8 cellular contexts compared by ENCODE assay signal in the genomic region with DNA sequence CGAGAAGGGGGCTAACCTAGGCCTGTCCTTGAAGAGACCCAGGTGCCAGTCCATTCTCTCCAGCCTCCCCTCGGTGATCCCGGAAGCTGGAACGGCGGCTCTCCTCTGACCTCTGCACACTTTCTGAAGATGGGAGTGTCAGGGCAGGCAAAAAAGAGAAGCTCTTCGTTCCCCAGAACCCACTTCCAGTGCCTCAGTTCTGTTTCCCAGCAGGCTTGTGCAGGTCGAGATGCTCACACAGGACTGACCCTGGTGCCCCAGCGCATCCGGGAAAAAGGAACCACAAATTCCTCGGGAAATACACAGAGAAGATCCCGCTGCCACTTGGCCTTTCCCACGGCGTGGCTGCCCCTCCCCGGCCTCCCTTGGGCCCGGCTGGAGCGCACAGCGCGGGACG. TPM values are rescaled to one million over a fixed set of nuclear protein-coding genes. Genes with fewer than 3 reads are reported as not detected.
DNase-seq lines count a peak whose midpoint lies in the region; ATAC-seq, FAIRE-seq and TF ChIP-seq lines count a peak whose summit lies in the region.

No MANE protein-coding gene starts in this region.

- H3K9me1 ChIP-seq in keratinocyte (ENCODE audit: control insufficient read depth, extremely low read depth, insufficient read depth, low read length): no peaks in the 10 kb centered on the region

- dilution Hi-C loops in keratinocyte (cut with MboI; ENCODE audit: extremely low pct_ligation_motif_present, low sequenced_read_pairs): no loop called here

- TF ChIP-seq CTCF in keratinocyte (optimal IDR thresholded peaks at IDR 0.05 in 1 of 3, IDR thresholded peaks at IDR 0.05 in 1 of 3, conservative IDR thresholded peaks at IDR 0.05 in 1 of 3; ENCODE audit: extremely low read depth in 1 of 3, insufficient read depth in 2 of 3, low read length in 3 of 3): no peak

- H3K9me3 ChIP-seq in adipocyte (ENCODE audit: control insufficient read depth, low read length) (no peaks in the 10 kb centered on the region), keratinocyte (ENCODE audit: control insufficient read depth, low read depth, low read length) (no peaks in the 10 kb centered on the region), subcutaneous abdominal adipose tissue (ENCODE audit: control insufficient read depth in 5 of 5, low read length in 5 of 5) (no peaks in the 10 kb centered on the region)

- CTCF ChIA-PET in activated naive CD4-positive, alpha-beta T cell treated with anti-CD3 and anti-CD28 coated beads, Interleukin-2, amount 10 ng/mL, durations not matched to agents 7 days and 5 days (lab: Charles Lee): interaction anchor here (1.1 to 1.5 kb wide), 4 partner anchors 8 to 21 kb away, joined by 4 read pairs; partner anchors contain the start of gene IMP4

- no peaks in the 10 kb centered on the region for H3K36me3 ChIP-seq in adipocyte (ENCODE audit: control insufficient read depth, insufficient read depth, low read length, severe bottlenecking)
- peaks cover 0 to 1% of the 10 kb centered on the region in 2 experiments for H3K36me3 ChIP-seq in keratinocyte (ENCODE audit: control insufficient read depth in 2 of 2, extremely low read depth in 1 of 2, insufficient read depth in 2 of 2, low read length in 2 of 2)
- H3K36me3 ChIP-seq in subcutaneous abdominal adipose tissue (ENCODE audit: control insufficient read depth in 5 of 5, insufficient read depth in 5 of 5, low read length in 5 of 5): peaks cover 0 to 6% (median 0%) of the 10 kb centered on the region in 5 donors

- H3K27ac ChIP-seq in keratinocyte (ENCODE audit: control insufficient read depth, insufficient read depth, low read length) (no peak overlapping the region), subcutaneous abdominal adipose tissue (ENCODE audit: low read depth, low read length) (peak overlapping the region; percentile 23)

- H3K9ac ChIP-seq in adipocyte (ENCODE audit: low read length) (peak overlapping the region; percentile 82), keratinocyte (ENCODE audit: control insufficient read depth, extremely low read depth, insufficient read depth, low read length) (peak overlapping the region; percentile 60), subcutaneous abdominal adipose tissue (ENCODE audit: low read length in 5 of 5) (peak overlapping the region; percentile 63 to 79 (median 70))

- H3K27me3 ChIP-seq in adipocyte (replicated peaks; ENCODE audit: control insufficient read depth, insufficient read depth, low read length) (no peaks in the 10 kb centered on the region), keratinocyte (ENCODE audit: control insufficient read depth, extremely low read depth, insufficient read depth, low read length) (no peaks in the 10 kb centered on the region), subcutaneous abdominal adipose tissue (ENCODE audit: control insufficient read depth in 5 of 5, insufficient read depth in 4 of 5, low read length in 5 of 5) (no peaks in the 10 kb centered on the region)

- no peaks in the 10 kb centered on the region for H4K20me1 ChIP-seq in keratinocyte (ENCODE audit: control insufficient read depth, extremely low read depth, insufficient read depth, low read length)

- peak overlapping the region; percentile 85 for H3K4me3 ChIP-seq in adipocyte (ENCODE audit: low read length)
- peak overlapping the region; percentile 63 to 71 (median 69) for H3K4me3 ChIP-seq in keratinocyte (ENCODE audit: control insufficient read depth in 2 of 3, extremely low read depth in 1 of 3, insufficient read depth in 2 of 3, low read depth in 1 of 3, low read length in 3 of 3)
- H3K4me3 ChIP-seq in subcutaneous abdominal adipose tissue (ENCODE audit: low read depth in 1 of 5, low read length in 5 of 5): peak overlapping the region; percentile 73 to 81 (median 74)

- H3K4me1 ChIP-seq in adipocyte (ENCODE audit: control insufficient read depth, insufficient read depth, low read length) (no peaks in the 10 kb centered on the region), keratinocyte (ENCODE audit: control insufficient read depth, extremely low read depth, insufficient read depth, low read length) (no peaks in the 10 kb centered on the region), subcutaneous abdominal adipose tissue (ENCODE audit: control insufficient read depth in 5 of 5, insufficient read depth in 5 of 5, low read length in 5 of 5) (peaks cover 6 to 48% (median 38%) of the 10 kb centered on the region in 5 donors)

- H3K9me3 Mint-ChIP-seq in activated naive CD4-positive, alpha-beta T cell treated with anti-CD3 and anti-CD28 coated beads, Interleukin-2, amount 10 ng/mL, durations not matched to agents 7 days and 5 days: peaks cover 1% of the 10 kb centered on the region

- H3K4me2 ChIP-seq in keratinocyte (ENCODE audit: control insufficient read depth, extremely low read depth, insufficient read depth, low read depth, low read length): peak overlapping the region; percentile 54

- H3K27me3 Mint-ChIP-seq in activated naive CD4-positive, alpha-beta T cell treated with anti-CD3 and anti-CD28 coated beads, Interleukin-2, amount 10 ng/mL, durations not matched to agents 7 days and 5 days: peaks cover 18% of the 10 kb centered on the region

- ATAC-seq in GM21526 (IDR thresholded peaks at IDR 0.05; ENCODE audit: low FRiP score, unreplicated experiment): no peak

- H2AFZ ChIP-seq in keratinocyte (ENCODE audit: control insufficient read depth, low read length): peak overlapping the region; percentile 68

- H3K27ac Mint-ChIP-seq in activated naive CD4-positive, alpha-beta T cell treated with anti-CD3 and anti-CD28 coated beads, Interleukin-2, amount 10 ng/mL, durations not matched to agents 7 days and 5 days: no peak overlapping the region

- no peak for DNase-seq in activated naive CD4-positive, alpha-beta T cell treated with anti-CD3 and anti-CD28 coated beads, Interleukin-2, amount 10 ng/mL, durations not matched to agents 7 days and 5 days
- DNase-seq in activated naive CD4-positive, alpha-beta T cell (lab: John Stamatoyannopoulos, UW): no peak
- DNase-seq in adipocyte (ENCODE audit: low read depth) (no peak), keratinocyte (ENCODE audit: low read depth, low spot score) (no peak), NCI-H2196 (lab: John Stamatoyannopoulos, UW; ENCODE audit: unreplicated experiment) (no peak)
- DNase-seq in effector CD4-positive, alpha-beta T cell: no peak

- no peak for FAIRE-seq in keratinocyte (lab: Jason Lieb, UNC)

- H3K36me3 Mint-ChIP-seq in activated naive CD4-positive, alpha-beta T cell treated with anti-CD3 and anti-CD28 coated beads, Interleukin-2, amount 10 ng/mL, durations not matched to agents 7 days and 5 days: no peaks in the 10 kb centered on the region

- H3K4me1 Mint-ChIP-seq in activated naive CD4-positive, alpha-beta T cell treated with anti-CD3 and anti-CD28 coated beads, Interleukin-2, amount 10 ng/mL, durations not matched to agents 7 days and 5 days: peaks cover 13% of the 10 kb centered on the region

- H3K79me2 ChIP-seq in keratinocyte (ENCODE audit: control insufficient read depth, insufficient read depth, low read length): no peaks in the 10 kb centered on the region

- peak overlapping the region; percentile 70 for H3K4me3 Mint-ChIP-seq in activated naive CD4-positive, alpha-beta T cell treated with anti-CD3 and anti-CD28 coated beads, Interleukin-2, amount 10 ng/mL, durations not matched to agents 7 days and 5 days

RNA-seq across cellular contexts. Expression of gene PTPN18, which starts 0.7 kb away (rescaled TPM):
- 8.7 to 13.5 TPM (median 9.6 TPM) in 3 replicates for polyA plus RNA-seq in keratinocyte
- polyA plus RNA-seq in keratinocyte (2011; ENCODE audit: low read depth): 4.5 TPM
- 6.4 and 7.1 TPM in 2 replicates for polyA plus RNA-seq in keratinocyte (2011; cell fraction: cytosol; rRNA removed)
- polyA plus RNA-seq in keratinocyte (2011; cell fraction: nucleus; rRNA removed): 22.7 and 29.3 TPM in 2 replicates
- polyA plus RNA-seq in keratinocyte (2012; ENCODE audit: low replicate concordance): 5.8 and 9.7 TPM in 2 replicates
- polyA minus RNA-seq in keratinocyte: 6.3 to 47.6 TPM (median 21.6 TPM) in 3 replicates
- 3.3 TPM for polyA minus RNA-seq in keratinocyte (2011; cell fraction: cytosol; rRNA and poly(A)+ RNA removed)
- 7.8 and 11.4 TPM in 2 replicates for polyA minus RNA-seq in keratinocyte (2011; cell fraction: nucleus; rRNA and poly(A)+ RNA removed)

RNA-seq across cellular contexts. Expression of gene IMP4, which starts 12.5 kb away (rescaled TPM):
- 75.8 to 127 TPM (median 111 TPM) in 3 replicates for polyA plus RNA-seq in keratinocyte
- polyA plus RNA-seq in keratinocyte (2011; ENCODE audit: low read depth): 54.9 TPM
- polyA plus RNA-seq in keratinocyte (2011; cell fraction: cytosol; rRNA removed): 82.3 and 145 TPM in 2 replicates
- polyA plus RNA-seq in keratinocyte (2011; cell fraction: nucleus; rRNA removed): 100 and 122 TPM in 2 replicates
- 92.9 and 149 TPM in 2 replicates for polyA plus RNA-seq in keratinocyte (2012; ENCODE audit: low replicate concordance)
- 71.5 to 192 TPM (median 83.7 TPM) in 3 replicates for polyA minus RNA-seq in keratinocyte
- 117 TPM for polyA minus RNA-seq in keratinocyte (2011; cell fraction: cytosol; rRNA and poly(A)+ RNA removed)
- polyA minus RNA-seq in keratinocyte (2011; cell fraction: nucleus; rRNA and poly(A)+ RNA removed): 26.3 and 30.4 TPM in 2 replicates
